9 cellular contexts compared by ENCODE assay signal in the genomic region with DNA sequence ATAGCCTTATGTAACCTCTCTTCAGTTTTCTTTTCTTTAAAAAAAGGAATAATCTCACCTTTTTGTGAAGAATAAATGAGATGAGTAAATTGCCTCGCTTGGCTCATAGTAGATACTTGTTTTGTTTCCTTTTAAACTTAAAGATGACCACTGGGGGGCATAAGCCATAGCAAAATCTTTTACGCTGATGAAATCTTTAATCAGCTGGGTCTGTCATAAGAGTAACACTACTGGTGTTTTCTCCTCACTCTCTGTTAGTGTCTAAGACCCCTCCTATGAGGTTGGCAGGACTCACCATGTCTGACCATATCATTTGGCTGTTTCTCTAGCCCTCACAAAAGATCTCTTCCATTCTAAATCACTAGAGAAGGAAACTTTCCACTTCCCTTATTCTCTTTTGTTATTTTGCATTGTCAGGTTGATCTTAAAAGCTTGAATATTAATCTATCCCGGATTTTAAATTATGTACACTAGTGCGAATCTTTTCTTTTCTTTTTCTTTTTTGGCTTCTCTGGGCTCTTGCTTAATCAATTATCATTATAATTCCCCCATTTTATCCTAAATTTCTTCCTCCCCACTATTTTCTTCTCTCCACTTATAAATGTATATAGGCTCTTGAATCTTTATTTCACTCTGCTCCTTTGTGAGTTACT. TPM values are rescaled to one million over a fixed set of nuclear protein-coding genes. Genes with fewer than 3 reads are reported as not detected.
DNase-seq lines count a peak whose midpoint lies in the region; ATAC-seq, FAIRE-seq and TF ChIP-seq lines count a peak whose summit lies in the region.
"Had no signal": no experiment of that assay in that cellular context is flagged by ENCODE, and none has a peak within 500 bp of the region (broad histone marks: within the 10 kb centered on the region; RNA-seq: fewer than 3 reads in every experiment).

No MANE protein-coding gene starts in this region.

- peaks cover 47% of the 10 kb centered on the region for H3K4me1 Mint-ChIP-seq in stimulated activated naive CD8-positive, alpha-beta T cell treated with anti-CD3 and anti-CD28 coated beads, Interleukin-15, amount 100 ng/mL, for 72 hours

- DNase-seq in AG10803 (ENCODE audit: low read depth) (peak; percentile 64), GM18507 (ENCODE audit: extremely low spot score, insufficient read length, low read depth) (no peak), RKO (ENCODE audit: low spot score) (peak; percentile 88), erythroblast (lab: John Stamatoyannopoulos, UW) (peak; percentile 48 to 59), NCI-H146 treated with DMSO at 0.1 percent for 48 hours (lab: John Stamatoyannopoulos, UW; ENCODE audit: unreplicated experiment) (no peak), 8988T (no peak), mucosa of gallbladder (ENCODE audit: low spot score) (no peak)
- DNase-seq in stimulated activated naive CD8-positive, alpha-beta T cell treated with anti-CD3 and anti-CD28 coated beads, Interleukin-15, amount 100 ng/mL, for 72 hours: peak in 1 of 2 donors; percentile 27

- peak; percentile 58 for TF ChIP-seq CTCF in AG10803 (conservative IDR thresholded peaks at IDR 0.05; ENCODE audit: low read length)

- H3K4me3 ChIP-seq in AG10803 (ENCODE audit: low read length): no peak overlapping the region

- no peaks in the 10 kb centered on the region for H3K9me3 Mint-ChIP-seq in stimulated activated naive CD8-positive, alpha-beta T cell treated with anti-CD3 and anti-CD28 coated beads, Interleukin-15, amount 100 ng/mL, for 72 hours

- H3K4me3 Mint-ChIP-seq in stimulated activated naive CD8-positive, alpha-beta T cell treated with anti-CD3 and anti-CD28 coated beads, Interleukin-15, amount 100 ng/mL, for 72 hours: peak overlapping the region in 1 of 2 donors; percentile 25

- peak; percentile 85 for FAIRE-seq in GM18507 (lab: Jason Lieb, UNC)
- FAIRE-seq: keratinocyte had no signal

- peak; percentile 97 for ATAC-seq in stimulated activated naive CD8-positive, alpha-beta T cell treated with anti-CD3 and anti-CD28 coated beads, Interleukin-15, amount 100 ng/mL, for 72 hours

- no peak for TF ChIP-seq POLR2A in erythroblast (IDR thresholded peaks at IDR 0.05; ENCODE audit: low read length)

- H3K27me3 Mint-ChIP-seq in stimulated activated naive CD8-positive, alpha-beta T cell treated with anti-CD3 and anti-CD28 coated beads, Interleukin-15, amount 100 ng/mL, for 72 hours: no peaks in the 10 kb centered on the region

- H3K27ac Mint-ChIP-seq in stimulated activated naive CD8-positive, alpha-beta T cell treated with anti-CD3 and anti-CD28 coated beads, Interleukin-15, amount 100 ng/mL, for 72 hours: peak overlapping the region; percentile 86 to 93

RNA-seq across cellular contexts. Expression of a gene that starts 12.5 kb away (rescaled TPM):
- total RNA-seq in mucosa of gallbladder: 3.6 TPM

RNA-seq across cellular contexts. Expression of a gene that starts 13.0 kb away (rescaled TPM):
- total RNA-seq in mucosa of gallbladder: 5.6 TPM

RNA-seq across cellular contexts. Expression of a gene that starts 21.8 kb away (rescaled TPM):
- 11.2 TPM for total RNA-seq in mucosa of gallbladder

RNA-seq across cellular contexts. Expression of a gene that starts 29.6 kb away (rescaled TPM):
- total RNA-seq in mucosa of gallbladder: 3.1 TPM

RNA-seq across cellular contexts. Expression of a gene that starts 31.7 kb away (rescaled TPM):
- 37.1 TPM for total RNA-seq in mucosa of gallbladder

Comparison
In these comparisons a context has a peak if more than half of its experiments do, and no peak if none do; other contexts are left out.
1. DNase-seq: peak in AG10803 (single experiment), RKO (single experiment) and erythroblast (2 of 2); none in GM18507 (single experiment), NCI-H146 treated with DMSO at 0.1 percent for 48 hours (single experiment), 8988T (single experiment) and mucosa of gallbladder (single experiment).